ENCODE assay signal across 11 cellular contexts in genomic region chr3:171565671-171566070, GRCh38.
DNase-seq lines count a peak whose midpoint lies in the region; ATAC-seq and TF ChIP-seq lines count a peak whose summit lies in the region.
"Had no signal": no experiment of that assay in that cellular context is flagged by ENCODE, and none has a peak within 500 bp of the region (broad histone marks: within the 10 kb centered on the region; RNA-seq: fewer than 3 reads in every experiment).

No MANE protein-coding gene starts in this region.

- H3K9me3 ChIP-seq in stomach, result no peaks in the 10 kb centered on the region

- H3K4me3 ChIP-seq in AG09309 (ENCODE audit: control insufficient read depth, low read depth, low read length) (no peak overlapping the region), stomach (no peak overlapping the region)

- TF ChIP-seq CTCF in AG09309 (IDR thresholded peaks at IDR 0.05; ENCODE audit: control insufficient read depth, insufficient read depth, low read depth, low read length, missing control alignments) (no peak), stomach (IDR thresholded peaks at IDR 0.05) (no peak)

- no peaks in the 10 kb centered on the region for H3K36me3 ChIP-seq in stomach

- TF ChIP-seq POLR2A in stomach (IDR thresholded peaks at IDR 0.05), result no peak

- intact Hi-C loops in stomach (cut with DNase I; ENCODE audit: low total_unique reads), result loop anchor here (10.0 kb wide), 2 partner anchors 381 to 521 kb away; no protein-coding TSS in a partner anchor

- H3K4me1 ChIP-seq in stomach, result peaks cover 0 to 9% (median 0%) of the 10 kb centered on the region in 4 donors

- no peak for TF ChIP-seq EP300 in stomach (IDR thresholded peaks at IDR 0.05)

- no peak overlapping the region for H3K27ac ChIP-seq in stomach
- H3K27ac ChIP-seq: C4-2B had no signal

- WGBS in stomach, 5 donors, result 67 to 96% (median 73%) methylated on average over 1 of the region's 1 CpG

- in situ Hi-C loops in ACHN (cut with HindIII; ENCODE audit: low pct_ligation_motif_present, low pct_unique_long_range_greater_than_20kb, low sequenced_read_pairs), result no loop called here

- no peaks in the 10 kb centered on the region for H3K27me3 ChIP-seq in stomach

- ATAC-seq in GM21515 (IDR thresholded peaks at IDR 0.05; ENCODE audit: unreplicated experiment) (no peak), GM18858 (IDR thresholded peaks at IDR 0.05; ENCODE audit: unreplicated experiment) (no peak)

- DNase-seq in AG09309 (ENCODE audit: low read depth), result peak; percentile 13
- peak; percentile 63 for DNase-seq in EH (ENCODE audit: low read depth)
- peak; percentile 31 for DNase-seq in NCI-H69 (lab: John Stamatoyannopoulos, UW)
- DNase-seq in fibroblast of the conjunctiva (ENCODE audit: low read depth), result peak; percentile 2
- DNase-seq in ACHN, result no peak
- no peak for DNase-seq in stomach
- DNase-seq: activated CD4-positive, alpha-beta T cell treated with anti-CD3 and anti-CD28 coated beads, Interleukin-2, amount 50 U/mL, for 4 hours; MV-4-11 had no signal

Comparison
In these comparisons a context has a peak if more than half of its experiments do, and no peak if none do; other contexts are left out.
1. DNase-seq: peak in AG09309 (single experiment), EH (single experiment), NCI-H69 (single experiment) and fibroblast of the conjunctiva (single experiment); none in ACHN (single experiment) and stomach (single experiment).